Comparison of ENCODE assay signal across 18 cellular contexts in genomic region chr7:133070562-133070961, GRCh38. TPM values are rescaled to one million over a fixed set of nuclear protein-coding genes. Genes with fewer than 3 reads are reported as not detected.
DNase-seq lines count a peak whose midpoint lies in the region; ATAC-seq, FAIRE-seq and TF ChIP-seq lines count a peak whose summit lies in the region.
"Had no signal": no experiment of that assay in that cellular context is flagged by ENCODE, and none has a peak within 500 bp of the region (broad histone marks: within the 10 kb centered on the region; RNA-seq: fewer than 3 reads in every experiment).

No MANE protein-coding gene starts in this region.

- H3K27ac ChIP-seq in HUES48 (ENCODE audit: low read depth, low read length): peak overlapping the region; percentile 8
- H3K27ac ChIP-seq in layer of hippocampus (ENCODE audit: low read depth, low read length): peak overlapping the region; percentile 18
- H3K27ac ChIP-seq: PC-9, SK-N-MC had no signal

- no peaks in the 10 kb centered on the region for H3K9me3 ChIP-seq in HUES48 (ENCODE audit: control insufficient read depth, insufficient read depth, low read length)

- H3K27me3 ChIP-seq in HUES48 (ENCODE audit: control insufficient read depth, insufficient read depth, low read length) (no peaks in the 10 kb centered on the region), bronchial epithelial cell (ENCODE audit: control insufficient read depth, insufficient read depth, low read length) (no peaks in the 10 kb centered on the region), layer of hippocampus (ENCODE audit: control insufficient read depth, insufficient read depth, low read length) (no peaks in the 10 kb centered on the region)

- DNase-seq in D721Med (ENCODE audit: insufficient read length, low spot score) (no peak), bronchial epithelial cell (ENCODE audit: low read depth) (peak; percentile 25), NCI-H526 treated with DMSO at 0.1 percent for 48 hours (lab: John Stamatoyannopoulos, UW) (no peak), cerebellar nuclear complex (lab: John Stamatoyannopoulos, UW) (no peak)
- no peak for DNase-seq in stimulated activated CD4-positive, alpha-beta T cell treated with anti-CD3 and anti-CD28 coated beads, Interleukin-12 subunit alpha, Interleukin-12 subunit beta, amount 100 ng/mL, for 4 hours
- DNase-seq: activated CD4-positive, alpha-beta T cell treated with anti-CD3 and anti-CD28 coated beads for 1 hour; COR-L47; effector CD8-positive, alpha-beta T cell; Kasumi-1; naive thymus-derived CD8-positive, alpha-beta T cell; NCI-H1105 treated with DMSO at 0.1 percent for 48 hours; NCI-H446 treated with DMSO at 0.1 percent for 48 hours; PC-9; T-helper 9 cell had no signal

- no peak for TF ChIP-seq CTCF in D721Med (IDR thresholded peaks at IDR 0.05; ENCODE audit: insufficient read depth, missing control alignments)
- TF ChIP-seq CTCF in bronchial epithelial cell (IDR thresholded peaks at IDR 0.05; ENCODE audit: insufficient read depth, low read length, severe bottlenecking): no peak

- H3K9ac ChIP-seq in HUES48 (ENCODE audit: low read depth, low read length): no peak overlapping the region

- peaks cover 37% of the 10 kb centered on the region for H3K36me3 ChIP-seq in HUES48 (ENCODE audit: control insufficient read depth, insufficient read depth, low read length)
- peaks cover 3% of the 10 kb centered on the region for H3K36me3 ChIP-seq in bronchial epithelial cell (ENCODE audit: control insufficient read depth, insufficient read depth, low read length)

- peak; percentile 77 for FAIRE-seq in D721Med (lab: Jason Lieb, UNC)
- FAIRE-seq in bronchial epithelial cell (lab: Jason Lieb, UNC): no peak

- H3K4me3 ChIP-seq in HUES48 (ENCODE audit: low read depth, low read length) (no peak overlapping the region), bronchial epithelial cell (ENCODE audit: low read depth, low read length) (no peak overlapping the region)
- H3K4me3 ChIP-seq: PC-9, SK-N-MC had no signal

- ATAC-seq in HG02642 (IDR thresholded peaks at IDR 0.05; ENCODE audit: poor library complexity, unreplicated experiment): no peak
- ATAC-seq: naive thymus-derived CD8-positive, alpha-beta T cell had no signal

- peaks cover 21% of the 10 kb centered on the region for H3K4me1 ChIP-seq in HUES48 (ENCODE audit: control insufficient read depth, insufficient read depth, low read length)

RNA-seq across cellular contexts. Expression of gene CHCHD3, which starts 11.3 kb away (rescaled TPM):
- total RNA-seq in bronchial epithelial cell: 62.1 and 99.5 TPM in 2 replicates
